Comparison of ENCODE assay signal across 8 cellular contexts in the genomic region with DNA sequence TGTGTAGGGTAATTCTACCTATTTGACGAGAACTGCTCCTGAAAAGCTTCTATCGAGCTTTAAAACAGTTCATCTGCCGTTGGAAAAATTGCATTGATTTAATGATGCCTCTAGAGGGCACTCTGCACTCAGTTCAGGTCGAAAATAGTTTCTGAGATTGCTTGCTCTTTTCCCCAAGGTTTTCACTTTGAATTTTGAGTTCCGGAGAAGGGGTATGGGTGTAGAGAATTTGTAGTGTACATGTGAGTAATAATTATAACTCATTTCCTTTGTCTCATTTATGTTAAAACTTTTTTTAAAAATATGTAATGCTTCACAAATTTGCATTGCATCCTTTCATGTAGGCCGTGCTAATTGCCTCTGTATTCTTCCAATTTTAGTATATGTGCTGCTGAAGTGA. TPM values are rescaled to one million over a fixed set of nuclear protein-coding genes. Genes with fewer than 3 reads are reported as not detected.
DNase-seq lines count a peak whose midpoint lies in the region; ATAC-seq and TF ChIP-seq lines count a peak whose summit lies in the region.

No MANE protein-coding gene starts in this region.

- no peaks in the 10 kb centered on the region for H3K9me3 ChIP-seq in thyroid gland

- H3K4me1 ChIP-seq in thyroid gland = no peaks in the 10 kb centered on the region

- no peak overlapping the region for H3K27ac ChIP-seq in thyroid gland

- H3K27ac Mint-ChIP-seq in activated naive CD8-positive, alpha-beta T cell treated with anti-CD3 and anti-CD28 coated beads, Interleukin-2, amount 50 U/mL, for 24 hours = no peak overlapping the region

- intact Hi-C loops in thyroid gland (cut with DNase I) = loop anchor here (10.0 kb wide), 1 partner anchor 62 kb away; no protein-coding TSS in a partner anchor

- TF ChIP-seq CTCF in GM20000 (IDR thresholded peaks at IDR 0.05; ENCODE audit: extremely low read depth, missing control alignments) = peak; percentile 37
- peak in 4 of 6 experiments; percentile 58 to 75 (median 60) for TF ChIP-seq CTCF in thyroid gland (IDR thresholded peaks at IDR 0.05)

- no peak overlapping the region for H3K4me3 ChIP-seq in thyroid gland (replicated peaks in 1 of 3)

- H3K4me1 Mint-ChIP-seq in activated naive CD8-positive, alpha-beta T cell treated with anti-CD3 and anti-CD28 coated beads, Interleukin-2, amount 50 U/mL, for 24 hours = peaks cover 44% of the 10 kb centered on the region

- peak; percentile 7 for DNase-seq in DMS153 (lab: John Stamatoyannopoulos, UW)
- DNase-seq in GM20000 (ENCODE audit: low spot score) = peak; percentile 27
- DNase-seq in NCI-H2227 treated with DMSO at 0.1 percent for 48 hours (lab: John Stamatoyannopoulos, UW) = peak; percentile 0
- DNase-seq in activated naive CD8-positive, alpha-beta T cell treated with anti-CD3 and anti-CD28 coated beads, Interleukin-2, amount 50 U/mL, for 24 hours = no peak
- DNase-seq in inferior parietal cortex (ENCODE audit: extremely low spot score) = peak; percentile 72
- DNase-seq in thyroid gland = no peak
- DNase-seq in hepatic stellate cell (ENCODE audit: low spot score) = no peak
- DNase-seq in DMS79 (lab: John Stamatoyannopoulos, UW) = no peak

- ATAC-seq in activated naive CD8-positive, alpha-beta T cell treated with anti-CD3 and anti-CD28 coated beads, Interleukin-2, amount 50 U/mL, for 24 hours = no peak

- no peaks in the 10 kb centered on the region for H3K9me3 Mint-ChIP-seq in activated naive CD8-positive, alpha-beta T cell treated with anti-CD3 and anti-CD28 coated beads, Interleukin-2, amount 50 U/mL, for 24 hours

- H3K27me3 ChIP-seq in thyroid gland = no peaks in the 10 kb centered on the region

- H3K36me3 Mint-ChIP-seq in activated naive CD8-positive, alpha-beta T cell treated with anti-CD3 and anti-CD28 coated beads, Interleukin-2, amount 50 U/mL, for 24 hours (ENCODE audit: low read depth) = no peaks in the 10 kb centered on the region

- WGBS in thyroid gland, 2 donors = 18 to 23% methylated on average over 6 of the region's 6 CpGs

- H3K27me3 Mint-ChIP-seq in activated naive CD8-positive, alpha-beta T cell treated with anti-CD3 and anti-CD28 coated beads, Interleukin-2, amount 50 U/mL, for 24 hours = no peaks in the 10 kb centered on the region

- no peaks in the 10 kb centered on the region for H3K36me3 ChIP-seq in thyroid gland

- TF ChIP-seq POLR2A in thyroid gland (IDR thresholded peaks at IDR 0.05) = no peak

- H3K4me3 Mint-ChIP-seq in activated naive CD8-positive, alpha-beta T cell treated with anti-CD3 and anti-CD28 coated beads, Interleukin-2, amount 50 U/mL, for 24 hours = peak overlapping the region; percentile 45

RNA-seq across cellular contexts. Expression of a gene that starts 28.4 kb away (rescaled TPM):
- not detected for total RNA-seq in thyroid gland

Comparison
In these comparisons a context has a peak if more than half of its experiments do, and no peak if none do; other contexts are left out.
1. DNase-seq: peak in DMS153 (single experiment), GM20000 (single experiment), NCI-H2227 treated with DMSO at 0.1 percent for 48 hours (single experiment) and inferior parietal cortex (single experiment); none in activated naive CD8-positive, alpha-beta T cell treated with anti-CD3 and anti-CD28 coated beads, Interleukin-2, amount 50 U/mL, for 24 hours (single experiment), thyroid gland (0 of 2), hepatic stellate cell (single experiment) and DMS79 (single experiment).